In genomic region chr2:212686285-212686895, GRCh38 we compare ENCODE assay signal across 8 cellular contexts.
DNase-seq lines count a peak whose midpoint lies in the region; ATAC-seq, FAIRE-seq and TF ChIP-seq lines count a peak whose summit lies in the region.

No MANE protein-coding gene starts in this region.

- H3K4me1 ChIP-seq in fibroblast of lung (ENCODE audit: control insufficient read depth, extremely low read depth, insufficient read depth, low read length) (no peaks in the 10 kb centered on the region), neuronal stem cell (ENCODE audit: control insufficient read depth in 2 of 2, insufficient read depth in 1 of 2, low read depth in 1 of 2, low read length in 2 of 2) (no peaks in the 10 kb centered on the region), testis (no peaks in the 10 kb centered on the region)

- H3K79me1 ChIP-seq in neuronal stem cell (ENCODE audit: low read depth, low read length) = no peaks in the 10 kb centered on the region

- H2BK15ac ChIP-seq in neuronal stem cell (ENCODE audit: low read length) = no peak overlapping the region

- no peak for TF ChIP-seq POLR2A in testis (IDR thresholded peaks at IDR 0.05)

- H3K4me3 ChIP-seq in fibroblast of lung (replicated peaks in 1 of 4; ENCODE audit: control extremely low read depth in 1 of 4, insufficient read depth in 1 of 4, low read depth in 3 of 4, low read length in 4 of 4) (no peak overlapping the region), neuronal stem cell (ENCODE audit: low read length in 2 of 2) (no peak overlapping the region), testis (no peak overlapping the region)

- H3K4me2 ChIP-seq in fibroblast of lung (ENCODE audit: extremely low read depth, insufficient read depth, low read length) = no peak overlapping the region
- H3K4me2 ChIP-seq in neuronal stem cell (ENCODE audit: insufficient read depth, low read length, poor library complexity, severe bottlenecking) = no peak overlapping the region

- H3K23ac ChIP-seq in neuronal stem cell (ENCODE audit: low read depth, low read length, poor library complexity) = no peak overlapping the region

- H2BK12ac ChIP-seq in neuronal stem cell (ENCODE audit: low read length) = no peak overlapping the region

- no peaks in the 10 kb centered on the region for H3K79me2 ChIP-seq in fibroblast of lung (ENCODE audit: control insufficient read depth, insufficient read depth, low read length)

- no peaks in the 10 kb centered on the region for H3K36me3 ChIP-seq in fibroblast of lung (ENCODE audit: control insufficient read depth, insufficient read depth, low read length)
- no peaks in the 10 kb centered on the region for H3K36me3 ChIP-seq in neuronal stem cell (replicated peaks in 1 of 2; ENCODE audit: control insufficient read depth in 2 of 2, insufficient read depth in 2 of 2, low read length in 2 of 2)
- no peaks in the 10 kb centered on the region for H3K36me3 ChIP-seq in testis (ENCODE audit: low read depth, missing control alignments)

- no peak overlapping the region for H3K18ac ChIP-seq in neuronal stem cell (ENCODE audit: low read length)

- DNase-seq in CD1c-positive myeloid dendritic cell (ENCODE audit: extremely low spot score) (peak; percentile 60), GM19239 (ENCODE audit: insufficient read length, low spot score) (peak; percentile 26), NOMO-1 treated with DMSO at 0.1 percent for 48 hours (lab: John Stamatoyannopoulos, UW; ENCODE audit: unreplicated experiment) (peak; percentile 35), activated T-cell treated with anti-CD3 and anti-CD28 coated beads for 24 hours (ENCODE audit: low read depth) (peak; percentile 46), fibroblast of lung (ENCODE audit: low read depth in 2 of 2) (peak; percentile 43 to 78), neuronal stem cell (ENCODE audit: low spot score) (peak; percentile 68), testis (peak; percentile 81)

- H3K14ac ChIP-seq in neuronal stem cell (ENCODE audit: low read length) = no peak overlapping the region

- TF ChIP-seq CTCF in fibroblast of lung (conservative IDR thresholded peaks at IDR 0.05 in 1 of 2, IDR thresholded peaks at IDR 0.05 in 1 of 2; ENCODE audit: low read depth in 1 of 2, low read length in 2 of 2) (peak; percentile 72 to 85), testis (IDR thresholded peaks at IDR 0.05) (peak; percentile 55 to 89 (median 83))

- H3K27ac ChIP-seq in fibroblast of lung (ENCODE audit: insufficient read depth, low read length) = no peak overlapping the region
- H3K27ac ChIP-seq in neuronal stem cell (replicated peaks; ENCODE audit: low read length) = no peak overlapping the region
- H3K27ac ChIP-seq in testis = no peak overlapping the region

- H2AFZ ChIP-seq in fibroblast of lung (ENCODE audit: low read length) (peak overlapping the region; percentile 54), neuronal stem cell (ENCODE audit: low read length) (peak overlapping the region; percentile 81)

- H2BK5ac ChIP-seq in neuronal stem cell (ENCODE audit: low read length) = no peak overlapping the region

- ATAC-seq in HG03521 (IDR thresholded peaks at IDR 0.05; ENCODE audit: unreplicated experiment) = peak; percentile 49

- intact Hi-C loops in testis (cut with DNase I; ENCODE audit: low total_unique reads) = no loop called here

- no peak overlapping the region for H2BK120ac ChIP-seq in neuronal stem cell (ENCODE audit: low read depth, low read length)

- no peak overlapping the region for H2AK5ac ChIP-seq in neuronal stem cell (ENCODE audit: low read depth, low read length)

- no peak overlapping the region for H4K8ac ChIP-seq in neuronal stem cell (ENCODE audit: low read depth, low read length)

- no CpG with 5 or more reads among the region's 10 CpGs for WGBS in neuronal stem cell (ENCODE audit: extremely low coverage in 2 of 2, insufficient read length in 2 of 2, insufficient replicate concordance in 1 of 2), 2 donors
- WGBS in testis, 2 donors = 6 to 15% methylated on average over 10 of the region's 10 CpGs

- no peak overlapping the region for H3K9ac ChIP-seq in fibroblast of lung (ENCODE audit: insufficient read depth, low read length)
- H3K9ac ChIP-seq in neuronal stem cell (ENCODE audit: low read depth, low read length, poor library complexity) = no peak overlapping the region

- no peak overlapping the region for H4K91ac ChIP-seq in neuronal stem cell (ENCODE audit: low read depth, low read length, poor library complexity)

- no peaks in the 10 kb centered on the region for H3K27me3 ChIP-seq in fibroblast of lung (ENCODE audit: control insufficient read depth, insufficient read depth, low read length)
- H3K27me3 ChIP-seq in neuronal stem cell (ENCODE audit: control insufficient read depth in 3 of 3, insufficient read depth in 3 of 3, low read depth in 1 of 3, low read length in 3 of 3) = no peaks in the 10 kb centered on the region
- no peaks in the 10 kb centered on the region for H3K27me3 ChIP-seq in testis

- no peak overlapping the region for H3K4ac ChIP-seq in neuronal stem cell (ENCODE audit: low read length)

- H3K9me3 ChIP-seq in fibroblast of lung (ENCODE audit: control insufficient read depth, insufficient read depth, low read depth, low read length) (no peaks in the 10 kb centered on the region), neuronal stem cell (replicated peaks in 1 of 2; ENCODE audit: control insufficient read depth in 2 of 2, insufficient read depth in 1 of 2, low read depth in 1 of 2, low read length in 2 of 2) (peaks cover 0 to 3% of the 10 kb centered on the region in 2 donors), testis (no peaks in the 10 kb centered on the region)

- peak; percentile 88 for FAIRE-seq in GM19239 (lab: Jason Lieb, UNC)

- H4K20me1 ChIP-seq in fibroblast of lung (ENCODE audit: control insufficient read depth, extremely low read depth, insufficient read depth, low read length) = no peaks in the 10 kb centered on the region

Comparison
In these comparisons a context has a peak if more than half of its experiments do, and no peak if none do; other contexts are left out.
1. DNase-seq: peak in every context shown above with its lines; median percentile 81 in testis; 68 in neuronal stem cell; 60 in fibroblast of lung; 60 in CD1c-positive myeloid dendritic cell; 46 in activated T-cell treated with anti-CD3 and anti-CD28 coated beads for 24 hours; 35 in NOMO-1 treated with DMSO at 0.1 percent for 48 hours; 26 in GM19239.